ENCODE assay signal across 8 cellular contexts in genomic region chr2:132268533-132269518, GRCh38.
DNase-seq lines count a peak whose midpoint lies in the region; ATAC-seq, FAIRE-seq and TF ChIP-seq lines count a peak whose summit lies in the region.
"Not testable (repeated sequence)": the region's sequence is repeated elsewhere in the genome, so short reads cannot be mapped to it uniquely, and the experiment has no call there.

No MANE protein-coding gene starts in this region.

- H3K9me3 ChIP-seq in A549; Loucy (ENCODE audit: insufficient read depth, low read depth, low read length); spleen: not testable (repeated sequence)

- H3F3A ChIP-seq in Loucy (ENCODE audit: low read depth): not testable (repeated sequence)

- H3K4me1 ChIP-seq in A549; Loucy (ENCODE audit: insufficient read depth, low read length, poor library complexity, severe bottlenecking): not testable (repeated sequence)
- H3K4me1 ChIP-seq in foreskin keratinocyte (peaks cover 12% of the 10 kb centered on the region), spleen (peaks cover 0 to 14% (median 6%) of the 10 kb centered on the region in 6 donors)

- H3K36me3 Mint-ChIP-seq in activated CD4-positive, alpha-beta T cell treated with anti-CD3 and anti-CD28 coated beads, Interleukin-2, amount 10 ng/mL, durations not matched to agents 24 days and 14 days (ENCODE audit: low read depth): not testable (repeated sequence)

- CTCF ChIA-PET in A549 (lab: Yijun Ruan, JAX): interaction anchor here (0.6 to 1.2 kb wide), 3 partner anchors 12 to 390 kb away, joined by 3 to 4 read pairs (median 4); no protein-coding TSS in a partner anchor

- H3K4me1 Mint-ChIP-seq in activated CD4-positive, alpha-beta T cell treated with anti-CD3 and anti-CD28 coated beads, Interleukin-2, amount 10 ng/mL, durations not matched to agents 24 days and 14 days: not testable (repeated sequence)

- 39% methylated on average over 31 of the region's 31 CpGs for WGBS in A549 (ENCODE audit: missing lambda C conversion rate)
- 42 to 49% (median 44%) methylated on average over 31 of the region's 31 CpGs for WGBS in spleen, 5 donors

- H3K4me3 Mint-ChIP-seq in activated CD4-positive, alpha-beta T cell treated with anti-CD3 and anti-CD28 coated beads, Interleukin-2, amount 10 ng/mL, durations not matched to agents 24 days and 14 days: not testable (repeated sequence)

- H3K27ac ChIP-seq in A549: peak overlapping the region in 1 of 2 experiments; percentile 72; a peak in 2 of 6 replicates
- not testable (repeated sequence) for H3K27ac ChIP-seq in foreskin keratinocyte, spleen

- H3K36me3 ChIP-seq in Loucy (ENCODE audit: insufficient read depth, low read length); spleen: not testable (repeated sequence)

- peak in 1 of 2 experiments; percentile 58 for DNase-seq in A549 (ENCODE audit: low read depth in 1 of 2, low spot score in 1 of 2)
- DNase-seq in GM13977 (ENCODE audit: low spot score); spleen: not testable (repeated sequence)
- DNase-seq in activated CD4-positive, alpha-beta T cell treated with anti-CD3 and anti-CD28 coated beads, Interleukin-2, amount 10 ng/mL, durations not matched to agents 24 days and 14 days: peak; percentile 92
- peak; percentile 64 for DNase-seq in astrocyte of the spinal cord (ENCODE audit: low read depth, low spot score)
- DNase-seq in foreskin keratinocyte: peak; percentile 80 to 93
- peak; percentile 23 to 31 for DNase-seq in lung microvascular endothelial cell (ENCODE audit: low read depth in 2 of 2)

- in situ Hi-C loops in GM13977 (cut with MboI; ENCODE audit: low pct_unique_long_range_greater_than_20kb, low sequenced_read_pairs, unreplicated experiment); astrocyte of the spinal cord (cut with HindIII; ENCODE audit: low sequenced_read_pairs): not testable (repeated sequence)

- TF ChIP-seq POLR2A in A549 (IDR thresholded peaks at IDR 0.05; ENCODE audit: low read length); spleen (IDR thresholded peaks at IDR 0.05): not testable (repeated sequence)

- H3K9me2 ChIP-seq in Loucy (replicated peaks; ENCODE audit: low read depth, low read length): not testable (repeated sequence)

- ATAC-seq in A549 (peak; percentile 79; a peak in 5 of 6 replicates), foreskin keratinocyte (peak; percentile 85)

- H3K79me2 ChIP-seq in Loucy (ENCODE audit: insufficient read depth, low read length): not testable (repeated sequence)

- peak overlapping the region; percentile 79 for H3K4me2 ChIP-seq in A549
- H3K4me2 ChIP-seq in Loucy (ENCODE audit: low read depth, low read length, poor library complexity, severe bottlenecking): peak overlapping the region; percentile 58

- TF ChIP-seq CTCF in A549 (IDR thresholded peaks at IDR 0.05) (peak; percentile 82), GM13977 (IDR thresholded peaks at IDR 0.05; ENCODE audit: extremely low read depth, insufficient read depth, missing control alignments) (peak; percentile 54), Loucy (conservative IDR thresholded peaks at IDR 0.05; ENCODE audit: low read length) (peak; percentile 37), astrocyte of the spinal cord (IDR thresholded peaks at IDR 0.05; ENCODE audit: low read depth, low read length) (peak; percentile 48), foreskin keratinocyte (conservative IDR thresholded peaks at IDR 0.05) (peak; percentile 99), spleen (IDR thresholded peaks at IDR 0.05 in 8 of 11, conservative IDR thresholded peaks at IDR 0.05 in 3 of 11) (peak in 6 of 11 experiments; percentile 11 to 45 (median 32))

- not testable (repeated sequence) for TF ChIP-seq EP300 in A549 (IDR thresholded peaks at IDR 0.05)

- POLR2A ChIA-PET in A549 (lab: Yijun Ruan, JAX): not testable (repeated sequence)

- not testable (repeated sequence) for H3K27me3 ChIP-seq in Loucy (ENCODE audit: insufficient read depth, low read length, poor library complexity, severe bottlenecking)
- peaks cover 12% of the 10 kb centered on the region for H3K27me3 ChIP-seq in foreskin keratinocyte
- peaks cover 0 to 47% (median 0%) of the 10 kb centered on the region in 7 donors for H3K27me3 ChIP-seq in spleen (replicated peaks in 1 of 7)

- peak; percentile 88 for TF ChIP-seq RAD21 in A549 (conservative IDR thresholded peaks at IDR 0.05 in 1 of 2, IDR thresholded peaks at IDR 0.05 in 1 of 2)

- H2AFZ ChIP-seq in Loucy (ENCODE audit: low read length): not testable (repeated sequence)

- not testable (repeated sequence) for FAIRE-seq in A549 (lab: Jason Lieb, UNC)

- H3K27ac Mint-ChIP-seq in activated CD4-positive, alpha-beta T cell treated with anti-CD3 and anti-CD28 coated beads, Interleukin-2, amount 10 ng/mL, durations not matched to agents 24 days and 14 days: peak overlapping the region; percentile 77

- not testable (repeated sequence) for H3K9me3 Mint-ChIP-seq in activated CD4-positive, alpha-beta T cell treated with anti-CD3 and anti-CD28 coated beads, Interleukin-2, amount 10 ng/mL, durations not matched to agents 24 days and 14 days

- H3K4me3 ChIP-seq in A549 (peak overlapping the region; percentile 23), Loucy (ENCODE audit: low read length, poor library complexity, severe bottlenecking) (peak overlapping the region; percentile 41), astrocyte of the spinal cord (ENCODE audit: low read depth, low read length) (peak overlapping the region; percentile 28), spleen (peak overlapping the region in 2 of 8 donors; percentile 29 to 49)

- not testable (repeated sequence) for H4K20me1 ChIP-seq in Loucy (ENCODE audit: insufficient read depth, low read length, poor library complexity, severe bottlenecking)

- H3K27me3 Mint-ChIP-seq in activated CD4-positive, alpha-beta T cell treated with anti-CD3 and anti-CD28 coated beads, Interleukin-2, amount 10 ng/mL, durations not matched to agents 24 days and 14 days: not testable (repeated sequence)

- intact Hi-C loops in activated CD4-positive, alpha-beta T cell treated with anti-CD3 and anti-CD28 coated beads, Interleukin-2, amount 10 ng/mL, durations not matched to agents 24 days and 14 days (cut with micrococcal nuclease); spleen (cut with DNase I; ENCODE audit: low total_unique reads): not testable (repeated sequence)

- H3K9ac ChIP-seq in Loucy (ENCODE audit: low read depth, low read length, poor library complexity, severe bottlenecking): not testable (repeated sequence)

TF ChIP-seq in A549, 52 proteins besides CTCF, POLR2A, EP300 and RAD21:
- peak; percentile 68 for TF ChIP-seq SMC3 (IDR thresholded peaks at IDR 0.05)

Comparison
In these comparisons a context has a peak if more than half of its experiments do, and no peak if none do; other contexts are left out.
1. CTCF ChIP-seq: peak in every context shown above with its lines; median percentile 99 in foreskin keratinocyte; 82 in A549; 54 in GM13977; 48 in astrocyte of the spinal cord; 37 in Loucy; 32 in spleen.